Comparison of ENCODE assay signal across 21 cellular contexts in the genomic region with DNA sequence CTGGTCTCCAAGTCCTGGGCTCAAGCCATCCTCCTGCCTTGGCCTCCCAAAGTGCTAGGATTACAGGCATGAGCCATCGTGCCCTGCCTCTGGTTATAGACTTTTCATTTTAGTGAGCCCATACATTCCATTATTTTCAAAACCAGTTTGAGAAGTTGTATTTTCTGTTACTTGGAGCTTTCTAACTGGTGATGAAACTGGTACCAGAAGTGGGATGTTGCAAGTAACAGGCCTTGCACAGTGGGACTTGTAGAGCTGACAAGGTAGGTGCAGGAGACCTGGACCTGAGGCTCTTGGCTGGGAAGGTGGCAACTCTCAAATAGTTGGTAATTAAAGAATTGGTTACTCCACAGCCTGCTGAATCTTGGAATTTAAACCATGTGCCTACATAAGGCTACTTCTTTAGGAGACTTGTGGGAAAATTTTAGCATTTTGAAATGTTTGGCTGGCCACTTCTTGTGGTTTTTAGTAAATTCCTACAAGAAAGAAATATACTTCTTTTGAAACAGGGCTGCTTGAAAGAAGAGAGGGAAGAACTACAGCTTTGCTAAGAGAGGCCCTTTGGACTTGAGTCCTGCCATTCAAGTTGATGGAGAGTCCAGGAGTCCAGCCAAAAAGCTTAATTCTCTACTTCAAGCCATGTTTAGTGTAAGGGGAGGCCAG. TPM values are rescaled to one million over a fixed set of nuclear protein-coding genes. Genes with fewer than 3 reads are reported as not detected.
"Had no signal": no experiment of that assay in that cellular context is flagged by ENCODE, and none has a peak within 500 bp of the region (broad histone marks: within the 10 kb centered on the region; RNA-seq: fewer than 3 reads in every experiment).

No MANE protein-coding gene starts in this region.

- H3K4me1 ChIP-seq: ascending aorta, gastroesophageal sphincter, heart left ventricle, right atrium auricular region, thyroid gland had no signal

- H3K27ac ChIP-seq: ascending aorta, cardiac muscle cell, dorsolateral prefrontal cortex, epithelial cell of prostate, gastroesophageal sphincter, heart left ventricle, neural progenitor cell, right atrium auricular region, thyroid gland had no signal

- H3K9me3 Mint-ChIP-seq: activated CD4-positive, alpha-beta T cell treated with anti-CD3 and anti-CD28 coated beads, Interleukin-2, amount 10 ng/mL, durations not matched to agents 7 days and 5 days; activated naive CD4-positive, alpha-beta T cell treated with anti-CD3 and anti-CD28 coated beads for 36 hours; activated T-cell treated with anti-CD3 and anti-CD28 coated beads, Interleukin-2, amount 50 U/mL, for 4 hours had no signal

- H2AFZ ChIP-seq: neural progenitor cell had no signal

- H3K4me3 Mint-ChIP-seq: activated CD4-positive, alpha-beta T cell treated with anti-CD3 and anti-CD28 coated beads, Interleukin-2, amount 10 ng/mL, durations not matched to agents 7 days and 5 days; activated CD8-positive, alpha-beta T cell treated with anti-CD3 and anti-CD28 coated beads, Interleukin-2, amount 10 ng/mL, durations not matched to agents 7 days and 5 days; activated naive CD4-positive, alpha-beta T cell treated with anti-CD3 and anti-CD28 coated beads for 36 hours; activated T-cell treated with anti-CD3 and anti-CD28 coated beads, Interleukin-2, amount 50 U/mL, for 4 hours; naive thymus-derived CD4-positive, alpha-beta T cell; neural progenitor cell had no signal

- H3K27me3 ChIP-seq: ascending aorta, cardiac muscle cell, dorsolateral prefrontal cortex, neural progenitor cell, right atrium auricular region, thyroid gland had no signal

- H3K9me3 ChIP-seq: ascending aorta, right atrium auricular region, thyroid gland had no signal

- H3K36me3 ChIP-seq: ascending aorta, cardiac muscle cell, gastroesophageal sphincter, heart left ventricle, neural progenitor cell, right atrium auricular region, thyroid gland had no signal

- H3K9ac ChIP-seq: neural progenitor cell had no signal

- H3K27ac Mint-ChIP-seq: activated CD4-positive, alpha-beta T cell treated with anti-CD3 and anti-CD28 coated beads, Interleukin-2, amount 10 ng/mL, durations not matched to agents 7 days and 5 days; activated CD8-positive, alpha-beta T cell treated with anti-CD3 and anti-CD28 coated beads, Interleukin-2, amount 10 ng/mL, durations not matched to agents 7 days and 5 days; activated naive CD4-positive, alpha-beta T cell treated with anti-CD3 and anti-CD28 coated beads for 36 hours; naive thymus-derived CD4-positive, alpha-beta T cell; neural progenitor cell; progenitor cell of endocrine pancreas had no signal

- H3K4me2 ChIP-seq: neural progenitor cell had no signal

- DNase-seq: activated CD4-positive, alpha-beta T cell treated with anti-CD3 and anti-CD28 coated beads, Interleukin-2, amount 10 ng/mL, durations not matched to agents 7 days and 5 days; activated CD8-positive, alpha-beta T cell treated with anti-CD3 and anti-CD28 coated beads, Interleukin-2, amount 10 ng/mL, durations not matched to agents 7 days and 5 days; activated naive CD4-positive, alpha-beta T cell treated with anti-CD3 and anti-CD28 coated beads for 36 hours; activated T-cell treated with anti-CD3 and anti-CD28 coated beads, Interleukin-2, amount 50 U/mL, for 4 hours; dorsolateral prefrontal cortex; heart left ventricle; left ventricle myocardium superior; mesenchymal stem cell; naive thymus-derived CD4-positive, alpha-beta T cell; stimulated activated CD4-positive, alpha-beta T cell treated with anti-CD3 and anti-CD28 coated beads, Interleukin-2, amount 100 ng/mL, for 24 hours; stimulated activated naive CD4-positive, alpha-beta T cell treated with Interleukin-2 at 50 U/mL for 16 hours; T1000; thyroid gland had no signal

- H3K4me3 ChIP-seq: ascending aorta, cardiac muscle cell, dorsolateral prefrontal cortex, gastroesophageal sphincter, heart left ventricle, neural progenitor cell, right atrium auricular region, thyroid gland had no signal

- H3K36me3 Mint-ChIP-seq: neural progenitor cell had no signal

- H3K4me1 Mint-ChIP-seq: activated CD4-positive, alpha-beta T cell treated with anti-CD3 and anti-CD28 coated beads, Interleukin-2, amount 10 ng/mL, durations not matched to agents 7 days and 5 days had no signal

RNA-seq across cellular contexts. Expression of gene ALPL, which starts 9.8 kb away (rescaled TPM):
- total RNA-seq: activated CD4-positive, alpha-beta T cell treated with anti-CD3 and anti-CD28 coated beads, Interleukin-2, amount 10 ng/mL, durations not matched to agents 7 days and 5 days; activated CD8-positive, alpha-beta T cell treated with anti-CD3 and anti-CD28 coated beads, Interleukin-2, amount 10 ng/mL, durations not matched to agents 7 days and 5 days; activated naive CD4-positive, alpha-beta T cell treated with anti-CD3 and anti-CD28 coated beads for 36 hours; naive thymus-derived CD4-positive, alpha-beta T cell; T-helper 1 cell treated with Interleukin-12 subunit alpha and Interleukin-12 subunit beta and Interleukin-4 antibody, amounts not matched to agents 30 ng/mL and 1 ng/mL, for 36 hours had no signal
- polyA plus RNA-seq: naive thymus-derived CD4-positive, alpha-beta T cell had no signal
